16 cellular contexts compared by ENCODE assay signal in genomic region chr2:219282943-219283581, GRCh38. TPM values are rescaled to one million over a fixed set of nuclear protein-coding genes. Genes with fewer than 3 reads are reported as not detected.
DNase-seq lines count a peak whose midpoint lies in the region; TF ChIP-seq lines count a peak whose summit lies in the region.
"Had no signal": no experiment of that assay in that cellular context is flagged by ENCODE, and none has a peak within 500 bp of the region (broad histone marks: within the 10 kb centered on the region; RNA-seq: fewer than 3 reads in every experiment).

No MANE protein-coding gene starts in this region.

- peaks cover 26% of the 10 kb centered on the region for H3K4me1 Mint-ChIP-seq in T-helper 1 cell treated with Interleukin-12 subunit alpha and Interleukin-12 subunit beta and Interleukin-4 antibody, amounts not matched to agents 30 μg/mL and 1 μg/mL, for 36 hours (ENCODE audit: low read depth)
- H3K4me1 Mint-ChIP-seq in brain = peaks cover 72% of the 10 kb centered on the region
- H3K4me1 Mint-ChIP-seq in nephron = peaks cover 57% of the 10 kb centered on the region

- peak overlapping the region in 3 of 11 experiments; percentile 25 to 43 (median 28); a peak in 3 of 22 replicates for H3K27ac ChIP-seq in BLaER1 treated with 17β-estradiol and CSF1 and Interleukin-3, amounts not matched to agents 10 nM and 100 nM
- H3K27ac ChIP-seq: 22Rv1, C4-2B, suprapubic skin had no signal

- H3K4me3 ChIP-seq in BLaER1 treated with 17β-estradiol and CSF1 and Interleukin-3, amounts not matched to agents 10 nM and 100 nM = no peak overlapping the region
- H3K4me3 ChIP-seq in HAP-1 = no peak overlapping the region
- H3K4me3 ChIP-seq: lung, suprapubic skin had no signal

- H3K9me3 ChIP-seq in BLaER1 treated with 17β-estradiol and CSF1 and Interleukin-3, amounts not matched to agents 10 nM and 100 nM (replicated peaks in 1 of 11) = no peaks in the 10 kb centered on the region
- no peaks in the 10 kb centered on the region for H3K9me3 ChIP-seq in HAP-1
- H3K9me3 ChIP-seq: suprapubic skin had no signal

- peak overlapping the region; percentile 82 to 98 (median 94) for H3K4me2 ChIP-seq in BLaER1 treated with 17β-estradiol and CSF1 and Interleukin-3, amounts not matched to agents 10 nM and 100 nM

- peaks cover 59 to 89% (median 82%) of the 10 kb centered on the region in 10 experiments for H3K4me1 ChIP-seq in BLaER1 treated with 17β-estradiol and CSF1 and Interleukin-3, amounts not matched to agents 10 nM and 100 nM
- peaks cover 8% of the 10 kb centered on the region for H3K4me1 ChIP-seq in HAP-1

- H3K36me3 ChIP-seq in BLaER1 treated with 17β-estradiol and CSF1 and Interleukin-3, amounts not matched to agents 10 nM and 100 nM = peaks cover 0 to 58% (median 0%) of the 10 kb centered on the region in 11 experiments; a peak in 7 of 22 replicates
- H3K36me3 ChIP-seq in HAP-1 (replicated peaks) = peaks cover 13% of the 10 kb centered on the region

- H3K27me3 Mint-ChIP-seq in T-helper 1 cell treated with Interleukin-12 subunit alpha and Interleukin-12 subunit beta and Interleukin-4 antibody, amounts not matched to agents 30 μg/mL and 1 μg/mL, for 36 hours (ENCODE audit: low read depth) = no peaks in the 10 kb centered on the region
- H3K27me3 Mint-ChIP-seq in brain (no peaks in the 10 kb centered on the region), nephron (ENCODE audit: low read depth) (peaks cover 4% of the 10 kb centered on the region)

- H3K4me3 Mint-ChIP-seq in T-helper 1 cell treated with Interleukin-12 subunit alpha and Interleukin-12 subunit beta and Interleukin-4 antibody, amounts not matched to agents 30 μg/mL and 1 μg/mL, for 36 hours = no peak overlapping the region
- H3K4me3 Mint-ChIP-seq in brain (peak overlapping the region; percentile 4 to 72 (median 29)), nephron (peak overlapping the region; percentile 47 to 52 (median 51))

- H3K9ac ChIP-seq in BLaER1 treated with 17β-estradiol and CSF1 and Interleukin-3, amounts not matched to agents 10 nM and 100 nM = peak overlapping the region in 8 of 11 experiments; percentile 5 to 53 (median 46); a peak in 12 of 22 replicates

- H3K9me3 Mint-ChIP-seq in T-helper 1 cell treated with Interleukin-12 subunit alpha and Interleukin-12 subunit beta and Interleukin-4 antibody, amounts not matched to agents 30 μg/mL and 1 μg/mL, for 36 hours = no peaks in the 10 kb centered on the region
- peaks cover 0 to 4% (median 0%) of the 10 kb centered on the region in 5 experiments for H3K9me3 Mint-ChIP-seq in brain
- H3K9me3 Mint-ChIP-seq in nephron = no peaks in the 10 kb centered on the region
- H3K9me3 Mint-ChIP-seq: neural crest cell had no signal

- H3K27ac Mint-ChIP-seq in T-helper 1 cell treated with Interleukin-12 subunit alpha and Interleukin-12 subunit beta and Interleukin-4 antibody, amounts not matched to agents 30 μg/mL and 1 μg/mL, for 36 hours = peak overlapping the region; percentile 0
- H3K27ac Mint-ChIP-seq in brain (peak overlapping the region; percentile 50 to 97 (median 77)), nephron (peak overlapping the region in 2 of 3 experiments; percentile 33 to 36)

- peaks cover 16% of the 10 kb centered on the region for H3K36me3 Mint-ChIP-seq in T-helper 1 cell treated with Interleukin-12 subunit alpha and Interleukin-12 subunit beta and Interleukin-4 antibody, amounts not matched to agents 30 μg/mL and 1 μg/mL, for 36 hours (ENCODE audit: low read depth)
- peaks cover 43% of the 10 kb centered on the region for H3K36me3 Mint-ChIP-seq in brain
- peaks cover 26% of the 10 kb centered on the region for H3K36me3 Mint-ChIP-seq in nephron (ENCODE audit: low read depth)

- TF ChIP-seq CTCF in brain (conservative IDR thresholded peaks at IDR 0.05) (no peak), nephron (IDR thresholded peaks at IDR 0.05; ENCODE audit: unreplicated experiment in 3 of 3) (no peak)

- in situ Hi-C loops in HAP-1 (cut with MboI; ENCODE audit: low sequenced_read_pairs) = no loop called here

- H3K27me3 ChIP-seq in BLaER1 treated with 17β-estradiol and CSF1 and Interleukin-3, amounts not matched to agents 10 nM and 100 nM = no peaks in the 10 kb centered on the region
- no peaks in the 10 kb centered on the region for H3K27me3 ChIP-seq in HAP-1 (ENCODE audit: low read depth)
- H3K27me3 ChIP-seq: suprapubic skin had no signal

- no peak for DNase-seq in T-helper 1 cell
- DNase-seq in HAP-1 (ENCODE audit: low spot score in 2 of 2) = no peak
- no peak for DNase-seq in glomerular visceral epithelial cell (ENCODE audit: extremely low spot score)
- no peak for DNase-seq in retina
- DNase-seq: dermis blood vessel endothelial cell, NCI-H69, T1000 had no signal

- H4K20me1 ChIP-seq in BLaER1 treated with 17β-estradiol and CSF1 and Interleukin-3, amounts not matched to agents 10 nM and 100 nM = peaks cover 17 to 63% (median 28%) of the 10 kb centered on the region in 11 experiments; a peak in 16 of 22 replicates

RNA-seq across cellular contexts. Expression of gene DNAJB2, which starts 3.9 kb away (rescaled TPM):
- polyA plus RNA-seq in brain (ENCODE audit: insufficient read depth, low read depth, low replicate concordance) = 152 TPM

RNA-seq across cellular contexts. Expression of gene PTPRN, which starts 26.1 kb away (rescaled TPM):
- polyA plus RNA-seq in brain (ENCODE audit: insufficient read depth, low read depth, low replicate concordance) = 145 TPM

RNA-seq across cellular contexts. Expression of gene TUBA4A, which starts 29.3 kb away (rescaled TPM):
- 116 TPM for polyA plus RNA-seq in brain (ENCODE audit: insufficient read depth, low read depth, low replicate concordance)

RNA-seq across cellular contexts. Expression of gene TUBA4B, which starts 30.0 kb away (rescaled TPM):
- not detected for polyA plus RNA-seq in brain (ENCODE audit: insufficient read depth, low read depth, low replicate concordance)

RNA-seq across cellular contexts. Expression of gene STK16, which starts 37.8 kb away (rescaled TPM):
- polyA plus RNA-seq in brain (ENCODE audit: insufficient read depth, low read depth, low replicate concordance) = 41.2 TPM

Comparison
In these comparisons a context has a peak if more than half of its experiments do, and no peak if none do; other contexts are left out.
1. H3K27ac Mint-ChIP-seq: peak in every context shown above with its lines; median percentile 77 in brain; 34 in nephron; 0 in T-helper 1 cell treated with Interleukin-12 subunit alpha and Interleukin-12 subunit beta and Interleukin-4 antibody, amounts not matched to agents 30 μg/mL and 1 μg/mL, for 36 hours.